In genomic region chr3:100426029-100426682, GRCh38 we compare ENCODE assay signal across 19 cellular contexts. TPM values are rescaled to one million over a fixed set of nuclear protein-coding genes. Genes with fewer than 3 reads are reported as not detected.
DNase-seq lines count a peak whose midpoint lies in the region; ATAC-seq and TF ChIP-seq lines count a peak whose summit lies in the region.
"Had no signal": no experiment of that assay in that cellular context is flagged by ENCODE, and none has a peak within 500 bp of the region (broad histone marks: within the 10 kb centered on the region; RNA-seq: fewer than 3 reads in every experiment).

No MANE protein-coding gene starts in this region.

- H3K4me3 ChIP-seq in HEK293 (ENCODE audit: low read depth, low read length): no peak overlapping the region
- no peak overlapping the region for H3K4me3 ChIP-seq in PC-3 (ENCODE audit: low read length)
- no peak overlapping the region for H3K4me3 ChIP-seq in body of pancreas
- H3K4me3 ChIP-seq: SK-N-MC had no signal

- peak overlapping the region; percentile 36 for H3K4me2 ChIP-seq in PC-3 (ENCODE audit: low read length)

- H3K27me3 ChIP-seq in PC-3 (ENCODE audit: low read length) (no peaks in the 10 kb centered on the region), body of pancreas (no peaks in the 10 kb centered on the region)

- peak overlapping the region; percentile 6 for H3K27ac Mint-ChIP-seq in mesothelial cell of epicardium
- H3K27ac Mint-ChIP-seq: H9 had no signal

- POLR2A ChIA-PET in HEK293 (lab: Yijun Ruan, JAX): no interaction called here
- POLR2A ChIA-PET in PC-3 (lab: Charles Lee; ENCODE audit: unreplicated experiment): no interaction called here

- no peaks in the 10 kb centered on the region for H3K9me2 ChIP-seq in PC-3 (replicated peaks; ENCODE audit: low read length)

- no peak overlapping the region for H3K4me3 Mint-ChIP-seq in mesothelial cell of epicardium
- H3K4me3 Mint-ChIP-seq: H9 had no signal

- no peak overlapping the region for H2AFZ ChIP-seq in PC-3 (ENCODE audit: low read length)

- CTCF ChIA-PET in HEK293 (lab: Yijun Ruan, JAX): interaction anchor here (0.8 to 0.9 kb wide), 2 partner anchors 9 to 36 kb away, joined by 3 read pairs; no protein-coding TSS in a partner anchor
- CTCF ChIA-PET in PC-3 (lab: Charles Lee): no interaction called here

- TF ChIP-seq CTCF in HEK293 (tag by site-specific recombination; IDR thresholded peaks at IDR 0.05): no peak
- no peak for TF ChIP-seq CTCF in PC-3 (conservative IDR thresholded peaks at IDR 0.05; ENCODE audit: low read depth, low read length)
- no peak for TF ChIP-seq CTCF in mesothelial cell of epicardium (IDR thresholded peaks at IDR 0.05; ENCODE audit: unreplicated experiment)
- TF ChIP-seq CTCF in body of pancreas (IDR thresholded peaks at IDR 0.05): no peak

- H3K27me3 Mint-ChIP-seq in mesothelial cell of epicardium (ENCODE audit: low read depth): no peaks in the 10 kb centered on the region

- H3K9me3 Mint-ChIP-seq in mesothelial cell of epicardium: no peaks in the 10 kb centered on the region
- H3K9me3 Mint-ChIP-seq: H9 had no signal

- no peak for DNase-seq in PC-3
- DNase-seq in epithelial cell of prostate (ENCODE audit: low read depth, low spot score): no peak
- no peak for DNase-seq in mesothelial cell of epicardium (ENCODE audit: low spot score in 2 of 2, unreplicated experiment in 2 of 2)
- no peak for DNase-seq in G401 (ENCODE audit: low spot score)
- DNase-seq in putamen (ENCODE audit: low spot score): no peak
- DNase-seq in body of pancreas: no peak
- DNase-seq: ACHN, AML-193, H9, KBM-7, NCI-H1417 treated with DMSO at 0.1 percent for 48 hours, NCI-H2029, NCI-H2171, NCI-H446 had no signal

- H3K27ac ChIP-seq in HEK293 (ENCODE audit: extremely low read depth, low read depth, low read length) (no peak overlapping the region), PC-3 (ENCODE audit: low read length) (peak overlapping the region; percentile 42), epithelial cell of prostate (peak overlapping the region; percentile 37), body of pancreas (no peak overlapping the region)
- H3K27ac ChIP-seq: HL-60, SK-N-MC had no signal

- ATAC-seq in PC-3: no peak
- no peak for ATAC-seq in HG02763 (IDR thresholded peaks at IDR 0.05; ENCODE audit: unreplicated experiment)
- ATAC-seq in body of pancreas: no peak
- ATAC-seq: Panc1 had no signal

- H3K4me1 ChIP-seq in HEK293 (ENCODE audit: control insufficient read depth, insufficient read depth, low read length): peaks cover 6% of the 10 kb centered on the region; the same call in 1 of the 2 replicates
- H3K4me1 ChIP-seq in PC-3 (ENCODE audit: insufficient read depth, low read length): peaks cover 18% of the 10 kb centered on the region
- peaks cover 25% of the 10 kb centered on the region for H3K4me1 ChIP-seq in body of pancreas

- H3F3A ChIP-seq in PC-3 (ENCODE audit: low read length, unreplicated experiment): no peaks in the 10 kb centered on the region

- H3K36me3 Mint-ChIP-seq in mesothelial cell of epicardium: no peaks in the 10 kb centered on the region

- 57 to 59% methylated on average over 8 of the region's 8 CpGs for WGBS in body of pancreas, 2 donors

- H4K20me1 ChIP-seq in PC-3 (ENCODE audit: low read length): no peaks in the 10 kb centered on the region

- in situ Hi-C loops in G401 (cut with HindIII; ENCODE audit: low sequenced_read_pairs): no loop called here

- no peaks in the 10 kb centered on the region for H3K79me2 ChIP-seq in PC-3 (ENCODE audit: low read length)

- no TSS peak for BruUV-seq in PC-3 (replicated peaks; lab: Mats Ljungman, UMichigan)

- H3K9me3 ChIP-seq in HEK293 (ENCODE audit: control insufficient read depth, insufficient read depth, low read depth, low read length) (no peaks in the 10 kb centered on the region), PC-3 (ENCODE audit: low read length) (no peaks in the 10 kb centered on the region), body of pancreas (no peaks in the 10 kb centered on the region)

- no peak overlapping the region for H3K9ac ChIP-seq in PC-3 (ENCODE audit: low read length)

- intact Hi-C loops in PC-3 (cut with micrococcal nuclease) (no loop called here), body of pancreas (cut with DNase I) (no loop called here)

- H3K36me3 ChIP-seq in HEK293 (ENCODE audit: control insufficient read depth in 2 of 2, insufficient read depth in 1 of 2, low read length in 2 of 2) (no peaks in the 10 kb centered on the region), PC-3 (ENCODE audit: low read depth, low read length) (no peaks in the 10 kb centered on the region), body of pancreas (replicated peaks in 1 of 2; ENCODE audit: insufficient read depth in 1 of 2, low read depth in 2 of 2) (no peaks in the 10 kb centered on the region)

- H3K4me1 Mint-ChIP-seq in mesothelial cell of epicardium: peaks cover 28% of the 10 kb centered on the region

- no peak for TF ChIP-seq POLR2A in body of pancreas (IDR thresholded peaks at IDR 0.05)

TF ChIP-seq in HEK293, 187 proteins besides CTCF, POLR2A, EP300 and RAD21:
- TF ChIP-seq TRIM28 (IDR thresholded peaks at IDR 0.05; ENCODE audit: borderline replicate concordance, low read length) (no peak), PRDM10 (tag by site-specific recombination; IDR thresholded peaks at IDR 0.05) (peak; percentile 41; the same call in 1 of the 2 replicates), ZBTB17 (tag by site-specific recombination; IDR thresholded peaks at IDR 0.05) (peak; percentile 63)

RNA-seq across cellular contexts. Expression of gene LNP1, which starts 24.8 kb away (rescaled TPM):
- total RNA-seq in PC-3 (2014; rRNA removed): 5.2 and 6.8 TPM in 2 replicates
- 4.3 to 4.9 TPM (median 4.4 TPM) in 3 replicates for total RNA-seq in mesothelial cell of epicardium
- 2.2 and 3.6 TPM in 2 replicates for total RNA-seq in G401 (2014; rRNA removed; shearing (Covaris generic))
- 1 to 10 TPM; 4.6 to 6.2 TPM for total RNA-seq in body of pancreas

RNA-seq across cellular contexts. Expression of gene TOMM70, which starts 25.3 kb away (rescaled TPM):
- total RNA-seq in PC-3 (2014; rRNA removed): 85.3 and 91.7 TPM in 2 replicates
- 36.5 to 37.3 TPM (median 37.1 TPM) in 3 replicates for total RNA-seq in mesothelial cell of epicardium
- 44.9 and 65.4 TPM in 2 replicates for total RNA-seq in G401 (2014; rRNA removed; shearing (Covaris generic))
- 10 to 100 TPM; 17.1 to 25.9 TPM for total RNA-seq in body of pancreas

Comparison
In these comparisons a context has a peak if more than half of its experiments do, and no peak if none do; other contexts are left out.
1. H3K27ac ChIP-seq: peak in PC-3 (single experiment) and epithelial cell of prostate (single experiment); none in HEK293 (single experiment) and body of pancreas (0 of 4).